Comparison of ENCODE assay signal across 11 cellular contexts in genomic region chr5:149940077-149940574, GRCh38. TPM values are rescaled to one million over a fixed set of nuclear protein-coding genes. Genes with fewer than 3 reads are reported as not detected.
A peak's percentile ranks its signal among the peaks of the same experiment; 100 is the strongest.
DNase-seq lines count a peak whose midpoint lies in the region; ATAC-seq, FAIRE-seq and TF ChIP-seq lines count a peak whose summit lies in the region.
"Had no signal": no experiment of that assay in that cellular context is flagged by ENCODE, and none has a peak within 500 bp of the region (broad histone marks: within the 10 kb centered on the region; RNA-seq: fewer than 3 reads in every experiment).

No MANE protein-coding gene starts in this region.

- H3K9me3 Mint-ChIP-seq in effector memory CD8-positive, alpha-beta T cell, result no peaks in the 10 kb centered on the region
- H3K9me3 Mint-ChIP-seq: central memory CD8-positive, alpha-beta T cell had no signal

- no peak for TF ChIP-seq RAD21 in K562 (CRISPR knock-in tag; conservative IDR thresholded peaks at IDR 0.05 in 1 of 2, IDR thresholded peaks at IDR 0.05 in 1 of 2)

- CTCF ChIA-PET in A673 (lab: Charles Lee), result no interaction called here
- CTCF ChIA-PET in K562 (lab: Yijun Ruan, JAX; ENCODE audit: low intra/inter-chr PET ratio), result interaction anchor here (0.6 kb wide), 1 partner anchor 1314 kb away, joined by 3 read pairs; no protein-coding TSS in a partner anchor

- H3K4me3 ChIP-seq in A673 (ENCODE audit: low read depth, low read length, poor library complexity, severe bottlenecking) (no peak overlapping the region), HL-60 (replicated peaks; ENCODE audit: insufficient read depth, low read length) (no peak overlapping the region), K562 (0 out of 2 replicates have a peak overlapping the region, but pooled peaks have one; percentile 3), right atrium auricular region (no peak overlapping the region), upper lobe of left lung (no peak overlapping the region)

- peak overlapping the region; percentile 98 for H3K27ac ChIP-seq in A673 (ENCODE audit: low read depth, low read length, poor library complexity, severe bottlenecking)
- peak overlapping the region; percentile 96 for H3K27ac ChIP-seq in HL-60 (replicated peaks)
- H3K27ac ChIP-seq in K562 (ENCODE audit: extremely low read depth, low read depth, low read length), result peak overlapping the region; percentile 88
- H3K27ac ChIP-seq in right atrium auricular region, result no peak overlapping the region
- H3K27ac ChIP-seq in upper lobe of left lung, result no peak overlapping the region

- no peak overlapping the region for H3K27ac Mint-ChIP-seq in effector memory CD8-positive, alpha-beta T cell

- intact Hi-C loops in A673 (cut with micrococcal nuclease; ENCODE audit: unreplicated experiment), result no loop called here
- intact Hi-C loops in K562 (cut with micrococcal nuclease), result loop anchor here (1.0 kb wide), 1 partner anchor 9 kb away; no protein-coding TSS in a partner anchor

- H3K27me3 Mint-ChIP-seq in effector memory CD8-positive, alpha-beta T cell, result peaks cover 7 to 25% of the 10 kb centered on the region in 2 donors

- no peak for TF ChIP-seq POLR2A in K562 (conservative IDR thresholded peaks at IDR 0.05)
- TF ChIP-seq POLR2A in upper lobe of left lung (IDR thresholded peaks at IDR 0.05), result no peak

- H3K27me3 ChIP-seq in A673 (replicated peaks; ENCODE audit: insufficient read depth, low read depth, low read length, poor library complexity), result no peaks in the 10 kb centered on the region
- H3K27me3 ChIP-seq in HL-60 (ENCODE audit: insufficient read depth, poor library complexity, severe bottlenecking), result no peaks in the 10 kb centered on the region
- H3K27me3 ChIP-seq in K562 (ENCODE audit: control insufficient read depth in 2 of 2, insufficient read depth in 2 of 2, low read length in 2 of 2), result no peaks in the 10 kb centered on the region
- no peaks in the 10 kb centered on the region for H3K27me3 ChIP-seq in right atrium auricular region
- H3K27me3 ChIP-seq in upper lobe of left lung, result no peaks in the 10 kb centered on the region

- no peaks in the 10 kb centered on the region for H3K4me1 Mint-ChIP-seq in effector memory CD8-positive, alpha-beta T cell (ENCODE audit: low read depth in 2 of 2)
- H3K4me1 Mint-ChIP-seq: central memory CD8-positive, alpha-beta T cell had no signal

- BruUV-seq in A673 (replicated peaks; lab: Mats Ljungman, UMichigan) (no TSS peak), K562 (replicated peaks; lab: Mats Ljungman, UMichigan) (no TSS peak)

- H2AFZ ChIP-seq in K562 (ENCODE audit: low read depth, low read length), result peak overlapping the region; percentile 97

- TF ChIP-seq EP300 in K562 (IDR thresholded peaks at IDR 0.05; ENCODE audit: low read length) (peak; percentile 98), upper lobe of left lung (IDR thresholded peaks at IDR 0.05) (no peak)

- in situ Hi-C loops in K562 (cut with MboI), result no loop called here

- peaks cover 60% of the 10 kb centered on the region for H3K4me1 ChIP-seq in A673 (ENCODE audit: insufficient read depth, low read length, poor library complexity, severe bottlenecking)
- peaks cover 29 to 59% of the 10 kb centered on the region in 2 experiments for H3K4me1 ChIP-seq in K562 (replicated peaks in 1 of 2; ENCODE audit: control insufficient read depth in 2 of 2, insufficient read depth in 2 of 2, low read length in 2 of 2)
- H3K4me1 ChIP-seq in right atrium auricular region, result peaks cover 0 to 9% of the 10 kb centered on the region in 2 donors
- peaks cover 8 to 21% (median 15%) of the 10 kb centered on the region in 4 donors for H3K4me1 ChIP-seq in upper lobe of left lung

- no peaks in the 10 kb centered on the region for H3K36me3 ChIP-seq in A673 (ENCODE audit: insufficient read depth, low read length, poor library complexity, severe bottlenecking)
- no peaks in the 10 kb centered on the region; the same call in 1 of the 3 replicates for H3K36me3 ChIP-seq in K562 (ENCODE audit: control insufficient read depth, insufficient read depth, low read length)
- H3K36me3 ChIP-seq in right atrium auricular region, result no peaks in the 10 kb centered on the region
- H3K36me3 ChIP-seq in upper lobe of left lung, result no peaks in the 10 kb centered on the region

- WGBS in K562 (ENCODE audit: insufficient coverage, low coverage, missing lambda C conversion rate), result 14% methylated on average over 9 of the region's 9 CpGs
- WGBS in upper lobe of left lung, 2 donors, result 60 to 67% methylated on average over 9 of the region's 9 CpGs

- no peaks in the 10 kb centered on the region for H3K36me3 Mint-ChIP-seq in effector memory CD8-positive, alpha-beta T cell (ENCODE audit: insufficient read depth)

- H3K4me3 Mint-ChIP-seq in effector memory CD8-positive, alpha-beta T cell, result no peak overlapping the region
- H3K4me3 Mint-ChIP-seq: central memory CD8-positive, alpha-beta T cell had no signal

- peak overlapping the region; percentile 60 for H3K4me2 ChIP-seq in K562 (ENCODE audit: insufficient read depth, low read length)

- TF ChIP-seq CTCF in A673 (conservative IDR thresholded peaks at IDR 0.05; ENCODE audit: low read depth, low read length) (no peak), HL-60 (IDR thresholded peaks at IDR 0.05; ENCODE audit: insufficient read depth, low read length) (no peak), K562 (IDR thresholded peaks at IDR 0.05 in 2 of 3, conservative IDR thresholded peaks at IDR 0.05 in 1 of 3; ENCODE audit: insufficient read depth in 2 of 3, low read depth in 1 of 3, low read length in 3 of 3) (no peak), right atrium auricular region (IDR thresholded peaks at IDR 0.05) (no peak), upper lobe of left lung (IDR thresholded peaks at IDR 0.05) (no peak)

- DNase-seq in A673 (ENCODE audit: low spot score), result peak; percentile 68
- peak; percentile 82 to 89 for DNase-seq in HL-60 (ENCODE audit: low read depth in 1 of 2, low spot score in 1 of 2)
- DNase-seq in K562 (ENCODE audit: extremely low read depth in 1 of 4, low spot score in 3 of 4), result peak in 2 of 4 experiments; percentile 72 to 85
- no peak for DNase-seq in right atrium auricular region (ENCODE audit: low spot score)
- no peak for DNase-seq in NCI-H446 treated with DMSO at 0.1 percent for 48 hours (lab: John Stamatoyannopoulos, UW)
- DNase-seq in upper lobe of left lung, result no peak
- no peak for DNase-seq in effector memory CD8-positive, alpha-beta T cell
- DNase-seq: NCI-H1930 had no signal

- H3K9ac ChIP-seq in K562 (ENCODE audit: insufficient read depth in 1 of 2, low read depth in 2 of 2, low read length in 2 of 2), result peak overlapping the region; percentile 68 to 76; a peak in 3 of 4 replicates

- no peaks in the 10 kb centered on the region for H3K79me2 ChIP-seq in K562 (ENCODE audit: control insufficient read depth, insufficient read depth, low read length)

- H4K20me1 ChIP-seq in K562 (replicated peaks; ENCODE audit: control insufficient read depth, insufficient read depth, low read length), result no peaks in the 10 kb centered on the region

- no peaks in the 10 kb centered on the region for H3K9me1 ChIP-seq in K562 (ENCODE audit: control insufficient read depth, insufficient read depth, low read length)

- FAIRE-seq in K562 (lab: Jason Lieb, UNC), result peak; percentile 76

- POLR2A ChIA-PET in A673 (lab: Charles Lee; ENCODE audit: low non-redundant PET), result interaction anchor here (0.6 kb wide), 1 partner anchor 26 kb away, joined by 6 read pairs; no protein-coding TSS in a partner anchor
- POLR2A ChIA-PET in K562 (lab: Yijun Ruan, JAX), result interaction anchor here (0.5 to 3.0 kb wide), 6 partner anchors 9 to 115 kb away, joined by 3 to 12 read pairs (median 4); partner anchors contain the start of gene SLC26A2

- no peaks in the 10 kb centered on the region for H3K9me3 ChIP-seq in A673 (ENCODE audit: low read depth, low read length, poor library complexity, severe bottlenecking)
- H3K9me3 ChIP-seq in K562 (replicated peaks; ENCODE audit: control insufficient read depth, insufficient read depth, low read depth, low read length), result no peaks in the 10 kb centered on the region
- H3K9me3 ChIP-seq in right atrium auricular region, result no peaks in the 10 kb centered on the region
- no peaks in the 10 kb centered on the region for H3K9me3 ChIP-seq in upper lobe of left lung

- peak; percentile 82 for ATAC-seq in GM21360 (IDR thresholded peaks at IDR 0.05; ENCODE audit: unreplicated experiment)
- peak; percentile 84 for ATAC-seq in K562
- ATAC-seq in upper lobe of left lung (ENCODE audit: low FRiP score in 2 of 2), result no peak
- no peak for ATAC-seq in effector memory CD8-positive, alpha-beta T cell (replicated peaks)

RNA-seq across cellular contexts. Expression of gene PDE6A, which starts 4.5 kb away (rescaled TPM):
- 0.39 and 0.49 TPM in 2 replicates for total RNA-seq in A673 (2021)
- not detected in 2 replicates for total RNA-seq in K562 (2011; cell fraction: chromatin; rRNA removed; ENCODE audit: low replicate concordance)
- total RNA-seq in K562 (2011; cell fraction: nucleolus; rRNA removed), result not detected in 2 replicates
- total RNA-seq in K562 (2011; cell fraction: nucleoplasm; rRNA removed), result 0.23 TPM in 1 of 2 replicates, not detected in the other
- total RNA-seq in K562 (2014; rRNA removed), result not detected in 2 replicates
- total RNA-seq in K562 (2014; rRNA removed; fragmentation: Illumina TruSeq; extraction: Trizol), result not detected in 2 replicates
- 0.04 TPM in 2 replicates for total RNA-seq in K562 (2015; rRNA removed; fragmentation: Illumina TruSeq; extraction: Trizol)
- not detected in 2 replicates for total RNA-seq in K562 (2021)
- polyA plus RNA-seq in K562 (2011; rRNA removed), result not detected in 2 replicates
- 0.03 TPM in 1 of 2 replicates, not detected in the other for polyA plus RNA-seq in K562 (2011; cell fraction: cytosol; rRNA removed)
- not detected in 2 replicates for polyA plus RNA-seq in K562 (2011; cell fraction: nucleus; rRNA removed)
- 0.04 and 0.05 TPM in 2 replicates for polyA plus RNA-seq in K562 (2012)
- 0.03 TPM in 1 of 2 replicates, not detected in the other for polyA plus RNA-seq in K562 (2014; fragmentation: Illumina TruSeq; extraction: Trizol)
- polyA plus RNA-seq in K562 (2014; fragmentation: Nextera tagmentation; extraction: Ambion mirVana), result under 1 TPM in 1 of 2 experiments, not detected in 1; 0.01 TPM
- polyA plus RNA-seq in K562 (2014; rRNA removed), result 0.01 TPM in 1 of 2 replicates, not detected in the other
- not detected in 2 replicates for polyA minus RNA-seq in K562 (2011; rRNA and poly(A)+ RNA removed)
- polyA minus RNA-seq in K562 (2011; cell fraction: cytosol; rRNA and poly(A)+ RNA removed), result not detected in 2 replicates
- not detected in 2 replicates for polyA minus RNA-seq in K562 (2011; cell fraction: nucleus; rRNA and poly(A)+ RNA removed)
- total RNA-seq in right atrium auricular region, result under 1 TPM in 1 of 2 donors, not detected in 1; 0.08 TPM
- not detected for total RNA-seq in upper lobe of left lung
- total RNA-seq: kidney epithelial cell had no signal

RNA-seq across cellular contexts. Expression of gene SLC26A2, which starts 20.4 kb away (rescaled TPM):
- total RNA-seq in A673 (2021) (83.0 and 96.6 TPM in 2 replicates), K562 (2014; rRNA removed) (3.1 and 3.6 TPM in 2 replicates), K562 (2014; rRNA removed; fragmentation: Illumina TruSeq; extraction: Trizol) (4.3 and 5.6 TPM in 2 replicates), K562 (2015; rRNA removed; fragmentation: Illumina TruSeq; extraction: Trizol) (5.8 and 6.3 TPM in 2 replicates), K562 (2021) (4.1 and 4.9 TPM in 2 replicates), right atrium auricular region (10 to 100 TPM in 1 of 2 donors, 1 to 10 TPM in 1; 7.2 to 12.0 TPM), upper lobe of left lung (10 to 100 TPM in 5 of 6 donors, 1 to 10 TPM in 1; 7.3 to 21.6 (median 16.8) TPM)
- total RNA-seq in K562 (2011; cell fraction: chromatin; rRNA removed; ENCODE audit: low replicate concordance), result 6.6 and 7.6 TPM in 2 replicates
- 4.6 and 5.3 TPM in 2 replicates for total RNA-seq in K562 (2011; cell fraction: nucleolus; rRNA removed)
- 6.6 and 9.2 TPM in 2 replicates for total RNA-seq in K562 (2011; cell fraction: nucleoplasm; rRNA removed)
- polyA plus RNA-seq in K562 (2011; rRNA removed) (4.7 and 4.9 TPM in 2 replicates), K562 (2014; fragmentation: Illumina TruSeq; extraction: Trizol) (3.3 and 3.5 TPM in 2 replicates), K562 (2014; fragmentation: Nextera tagmentation; extraction: Ambion mirVana) (1 to 10 TPM; 1.1 to 2.0 TPM), K562 (2014; rRNA removed) (2.6 TPM in 2 replicates)
- 1.2 and 3.2 TPM in 2 replicates for polyA plus RNA-seq in K562 (2011; cell fraction: cytosol; rRNA removed)
- polyA plus RNA-seq in K562 (2011; cell fraction: nucleus; rRNA removed), result 1.7 and 3.6 TPM in 2 replicates
- polyA plus RNA-seq in K562 (2012), result 2.9 and 4.4 TPM in 2 replicates
- 13.8 and 13.9 TPM in 2 replicates for polyA minus RNA-seq in K562 (2011; rRNA and poly(A)+ RNA removed)
- 4.2 and 6.2 TPM in 2 replicates for polyA minus RNA-seq in K562 (2011; cell fraction: cytosol; rRNA and poly(A)+ RNA removed)
- 1.9 and 4.0 TPM in 2 replicates for polyA minus RNA-seq in K562 (2011; cell fraction: nucleus; rRNA and poly(A)+ RNA removed)

Comparison
In these comparisons a context has a peak if more than half of its experiments do, and no peak if none do; other contexts are left out.
1. DNase-seq: peak in A673 (single experiment) and HL-60 (2 of 2); none in right atrium auricular region (single experiment), NCI-H446 treated with DMSO at 0.1 percent for 48 hours (single experiment), upper lobe of left lung (0 of 2) and effector memory CD8-positive, alpha-beta T cell (0 of 3).
2. H3K27ac ChIP-seq: peak in A673 (single experiment), HL-60 (single experiment) and K562 (single experiment); none in right atrium auricular region (0 of 2) and upper lobe of left lung (0 of 4).
3. ATAC-seq: peak in GM21360 (single experiment) and K562 (single experiment); none in upper lobe of left lung (0 of 2) and effector memory CD8-positive, alpha-beta T cell (single experiment).